ENCODE assay signal across 8 cellular contexts in genomic region chr21:42975886-42976608, GRCh38. TPM values are rescaled to one million over a fixed set of nuclear protein-coding genes. Genes with fewer than 3 reads are reported as not detected.
DNase-seq lines count a peak whose midpoint lies in the region; ATAC-seq and TF ChIP-seq lines count a peak whose summit lies in the region.

No MANE protein-coding gene starts in this region.

- peak overlapping the region; percentile 89 for H3K4me2 ChIP-seq in mesenchymal stem cell (ENCODE audit: low read length, poor library complexity, severe bottlenecking)

- no peak overlapping the region for H2BK120ac ChIP-seq in mesenchymal stem cell (ENCODE audit: low read depth, low read length)

- H2AFZ ChIP-seq in mesenchymal stem cell (ENCODE audit: low read depth, low read length), result no peak overlapping the region

- H3K27me3 ChIP-seq in mesenchymal stem cell (ENCODE audit: control insufficient read depth in 1 of 2, insufficient read depth in 1 of 2, low read length in 2 of 2) (no peaks in the 10 kb centered on the region), aorta (ENCODE audit: control insufficient read depth in 1 of 2, insufficient read depth in 2 of 2, low read length in 1 of 2) (no peaks in the 10 kb centered on the region)

- intact Hi-C loops in MCF 10A (cut with micrococcal nuclease) (loop anchor here (2.0 kb wide), 2 partner anchors 21 to 51 kb away; partner anchors contain the start of gene ERVH48-1), aorta (cut with DNase I) (loop anchor here in 1 of 2 donors (2.0 kb wide), 1 partner anchor 35 kb away; no protein-coding TSS in a partner anchor)

- CTCF ChIA-PET in MCF 10A (lab: Yijun Ruan, JAX), result no interaction called here

- H3K4ac ChIP-seq in mesenchymal stem cell (ENCODE audit: low read depth in 1 of 2, low read length in 2 of 2), result peak overlapping the region in 1 of 2 experiments; percentile 34

- H3K36me3 Mint-ChIP-seq in stimulated activated naive CD8-positive, alpha-beta T cell treated with anti-CD3 and anti-CD28 coated beads, Interleukin-15, Interleukin-2, amounts not matched to agents 100 ng/mL and 50 ng/mL, for 24 hours (ENCODE audit: low read depth), result peaks cover 24% of the 10 kb centered on the region
- H3K36me3 Mint-ChIP-seq in MCF 10A (ENCODE audit: insufficient read depth, unreplicated experiment), result peaks cover 34% of the 10 kb centered on the region

- H3K23ac ChIP-seq in mesenchymal stem cell (ENCODE audit: low read length in 2 of 2), result no peak overlapping the region

- H3K36me3 ChIP-seq in mesenchymal stem cell (ENCODE audit: control insufficient read depth in 1 of 2, insufficient read depth in 2 of 2, low read depth in 1 of 2, low read length in 2 of 2), result peaks cover 9 to 14% of the 10 kb centered on the region in 2 experiments
- no peaks in the 10 kb centered on the region for H3K36me3 ChIP-seq in aorta (ENCODE audit: control insufficient read depth in 1 of 2, insufficient read depth in 2 of 2, low read length in 1 of 2)

- H2BK15ac ChIP-seq in mesenchymal stem cell (ENCODE audit: low read depth, poor library complexity, severe bottlenecking), result no peak overlapping the region

- H3K27me3 Mint-ChIP-seq in stimulated activated naive CD8-positive, alpha-beta T cell treated with anti-CD3 and anti-CD28 coated beads, Interleukin-15, Interleukin-2, amounts not matched to agents 100 ng/mL and 50 ng/mL, for 24 hours, result no peaks in the 10 kb centered on the region
- no peaks in the 10 kb centered on the region for H3K27me3 Mint-ChIP-seq in MCF 10A (ENCODE audit: insufficient read depth, unreplicated experiment)

- ATAC-seq in stimulated activated naive CD8-positive, alpha-beta T cell treated with anti-CD3 and anti-CD28 coated beads, Interleukin-15, Interleukin-2, amounts not matched to agents 100 U/mL and 50 U/mL, for 24 hours, result no peak
- ATAC-seq in aorta (ENCODE audit: low FRiP score) (no peak), HG02571 (IDR thresholded peaks at IDR 0.05; ENCODE audit: unreplicated experiment) (no peak)

- peak overlapping the region; percentile 91 for H3K27ac Mint-ChIP-seq in stimulated activated naive CD8-positive, alpha-beta T cell treated with anti-CD3 and anti-CD28 coated beads, Interleukin-15, Interleukin-2, amounts not matched to agents 100 ng/mL and 50 ng/mL, for 24 hours
- H3K27ac Mint-ChIP-seq in MCF 10A (ENCODE audit: low read depth, unreplicated experiment), result peak overlapping the region; percentile 90

- peaks cover 32% of the 10 kb centered on the region for H3K4me1 Mint-ChIP-seq in stimulated activated naive CD8-positive, alpha-beta T cell treated with anti-CD3 and anti-CD28 coated beads, Interleukin-15, Interleukin-2, amounts not matched to agents 100 ng/mL and 50 ng/mL, for 24 hours (ENCODE audit: low read depth)
- peaks cover 7% of the 10 kb centered on the region for H3K4me1 Mint-ChIP-seq in MCF 10A (ENCODE audit: insufficient read depth, unreplicated experiment)

- H3K27ac ChIP-seq in mesenchymal stem cell (ENCODE audit: low read length, poor library complexity, severe bottlenecking) (peak overlapping the region; percentile 95), aorta (ENCODE audit: low read depth in 1 of 2, low read length in 2 of 2) (peak overlapping the region; percentile 60 to 100)

- peaks cover 15% of the 10 kb centered on the region for H3K79me1 ChIP-seq in mesenchymal stem cell (replicated peaks; ENCODE audit: low read length, poor library complexity, severe bottlenecking)

- H3K9me3 ChIP-seq in mesenchymal stem cell (ENCODE audit: control insufficient read depth, low read length) (peaks cover 5% of the 10 kb centered on the region), aorta (ENCODE audit: control insufficient read depth, low read length) (no peaks in the 10 kb centered on the region)

- H3K4me3 ChIP-seq in mesenchymal stem cell (ENCODE audit: insufficient read depth in 1 of 2, low read depth in 1 of 2, low read length in 2 of 2), result peak overlapping the region in 1 of 2 experiments; percentile 94
- H3K4me3 ChIP-seq in aorta (ENCODE audit: low read length in 2 of 2), result peak overlapping the region; percentile 97 to 100

- DNase-seq in stimulated activated naive CD8-positive, alpha-beta T cell treated with anti-CD3 and anti-CD28 coated beads, Interleukin-15, Interleukin-2, amounts not matched to agents 100 U/mL and 50 U/mL, for 24 hours, result no peak
- DNase-seq in MCF 10A (ENCODE audit: unreplicated experiment), result no peak
- no peak for DNase-seq in mesenchymal stem cell
- no peak for DNase-seq in aorta
- DNase-seq in SKM-1 treated with dmso at 0.1 percent for 144 hours (lab: John Stamatoyannopoulos, UW; ENCODE audit: unreplicated experiment), result no peak
- no peak for DNase-seq in mesenteric fat pad (ENCODE audit: low spot score)

- BruUV-seq in MCF 10A (replicated peaks; lab: Mats Ljungman, UMichigan), result no TSS peak

- peak overlapping the region; percentile 89 for H3K4me3 Mint-ChIP-seq in stimulated activated naive CD8-positive, alpha-beta T cell treated with anti-CD3 and anti-CD28 coated beads, Interleukin-15, Interleukin-2, amounts not matched to agents 100 ng/mL and 50 ng/mL, for 24 hours
- H3K4me3 Mint-ChIP-seq in MCF 10A (ENCODE audit: unreplicated experiment), result peak overlapping the region; percentile 81

- H3K18ac ChIP-seq in mesenchymal stem cell (ENCODE audit: low read depth in 1 of 2, low read length in 2 of 2), result no peak overlapping the region

- TF ChIP-seq CTCF in MCF 10A (IDR thresholded peaks at IDR 0.05; ENCODE audit: unreplicated experiment), result no peak

- no peak overlapping the region for H4K91ac ChIP-seq in mesenchymal stem cell (ENCODE audit: low read length)

- H3K9ac ChIP-seq in mesenchymal stem cell (ENCODE audit: low read length), result peak overlapping the region; percentile 98

- POLR2A ChIA-PET in MCF 10A (lab: Yijun Ruan, JAX), result interaction anchor here (0.7 to 1.0 kb wide), 6 partner anchors 11 to 97 kb away, joined by 3 to 7 read pairs (median 4); no protein-coding TSS in a partner anchor

- H2AK5ac ChIP-seq in mesenchymal stem cell (ENCODE audit: low read length, severe bottlenecking), result no peak overlapping the region

- H3K9me3 Mint-ChIP-seq in stimulated activated naive CD8-positive, alpha-beta T cell treated with anti-CD3 and anti-CD28 coated beads, Interleukin-15, Interleukin-2, amounts not matched to agents 100 ng/mL and 50 ng/mL, for 24 hours, result no peaks in the 10 kb centered on the region
- H3K9me3 Mint-ChIP-seq in MCF 10A (ENCODE audit: unreplicated experiment), result no peaks in the 10 kb centered on the region

- no peak overlapping the region for H2BK12ac ChIP-seq in mesenchymal stem cell (ENCODE audit: low read length in 2 of 2)

- WGBS in mesenchymal stem cell, result 7% methylated on average over 1 of the region's 6 CpGs
- 43 to 47% methylated on average over 6 of the region's 6 CpGs for WGBS in aorta, 2 donors

- H3K4me1 ChIP-seq in mesenchymal stem cell (ENCODE audit: control insufficient read depth, insufficient read depth, low read depth, low read length), result peaks cover 10% of the 10 kb centered on the region
- no peaks in the 10 kb centered on the region for H3K4me1 ChIP-seq in aorta (ENCODE audit: control insufficient read depth in 1 of 2, insufficient read depth in 2 of 2, low read length in 2 of 2)

- no peak overlapping the region for H3K14ac ChIP-seq in mesenchymal stem cell (ENCODE audit: low read length in 2 of 2)

- no peak overlapping the region for H4K8ac ChIP-seq in mesenchymal stem cell (ENCODE audit: low read length)

- H2BK5ac ChIP-seq in mesenchymal stem cell (ENCODE audit: low read depth, low read length, poor library complexity, severe bottlenecking), result no peak overlapping the region

RNA-seq across cellular contexts. Expression of gene PKNOX1, which starts 1.7 kb away (rescaled TPM):
- total RNA-seq in MCF 10A (2022) (13.4 and 15.0 TPM in 2 replicates), aorta (10 to 100 TPM; 13.5 to 22.7 TPM), mesenteric fat pad (18.1 TPM)
- polyA plus RNA-seq in mesenchymal stem cell (2013, experiment 1 of 2), result 10.6 TPM
- polyA plus RNA-seq in mesenchymal stem cell (2013, experiment 2 of 2), result 10.5 TPM
- 10 to 100 TPM in 1 of 2 donors, 1 to 10 TPM in 1; 3.8 to 11.2 TPM for polyA plus RNA-seq in aorta

RNA-seq across cellular contexts. Expression of gene ERVH48-1, which starts 50.6 kb away (rescaled TPM):
- not detected in 2 replicates for total RNA-seq in MCF 10A (2022)
- polyA plus RNA-seq in mesenchymal stem cell (2013, experiment 1 of 2), result 0.54 TPM
- 0.60 TPM for polyA plus RNA-seq in mesenchymal stem cell (2013, experiment 2 of 2)
- not detected for total RNA-seq in aorta
- not detected for polyA plus RNA-seq in aorta
- not detected for total RNA-seq in mesenteric fat pad
